1 cellular context compared by ENCODE assay signal in genomic region chr13:41056996-41057711, GRCh38.
A peak's percentile ranks its signal among the peaks of the same experiment; 100 is the strongest.
TF ChIP-seq lines count a peak whose summit lies in the region.

No MANE protein-coding gene starts in this region.

TF ChIP-seq in K562, 482 proteins besides CTCF, POLR2A, EP300 and RAD21:
- TF ChIP-seq ZNF384 (IDR thresholded peaks at IDR 0.05; ENCODE audit: low read depth, low read length) (0 out of 2 replicates have a peak, but pooled peaks have one; percentile 29), PATZ1 (CRISPR knock-in tag; IDR thresholded peaks at IDR 0.05; ENCODE audit: borderline replicate concordance) (no peak)
